8 cellular contexts compared by ENCODE assay signal in the genomic region with DNA sequence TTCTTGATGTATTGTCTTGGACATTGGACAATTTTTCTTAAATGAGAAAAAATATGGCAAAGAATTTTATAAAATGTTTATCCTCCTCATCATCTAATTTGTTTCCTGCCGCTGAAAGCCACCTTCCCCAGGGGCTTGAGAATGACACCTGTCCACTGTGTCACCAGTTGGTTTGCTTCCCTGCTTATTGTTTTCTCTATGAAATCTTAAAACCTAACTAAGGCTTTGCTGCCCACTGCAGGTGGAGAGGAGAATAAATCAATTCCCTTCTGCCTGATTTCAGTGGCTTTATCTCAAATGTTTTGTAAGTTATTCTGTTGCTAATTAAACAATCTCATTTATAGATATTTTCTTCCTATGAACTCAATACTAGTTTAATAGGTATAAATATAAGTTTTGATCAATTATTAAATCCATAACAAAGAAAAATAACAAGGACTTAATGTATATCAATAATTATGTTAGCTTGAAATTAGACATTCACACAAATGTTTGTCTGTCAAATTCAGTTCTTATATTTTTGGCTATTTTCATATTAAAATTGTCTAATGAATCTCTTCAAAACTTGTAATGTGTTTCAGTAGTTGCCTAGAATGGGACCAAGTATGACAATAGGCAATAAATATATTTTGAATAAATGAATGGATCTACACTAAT.
A peak's percentile ranks its signal among the peaks of the same experiment; 100 is the strongest.
DNase-seq lines count a peak whose midpoint lies in the region; ATAC-seq and TF ChIP-seq lines count a peak whose summit lies in the region.

No MANE protein-coding gene starts in this region.

- H3K23ac ChIP-seq in IMR-90 (ENCODE audit: low read depth, low read length) = no peak overlapping the region

- H4K20me1 ChIP-seq in IMR-90 (ENCODE audit: insufficient read depth, low read length) (no peaks in the 10 kb centered on the region), OCI-LY7 (ENCODE audit: insufficient read depth, low read length) (no peaks in the 10 kb centered on the region)

- H3K4me3 ChIP-seq in GM06990 (replicated peaks; ENCODE audit: low read depth, low read length) (no peak overlapping the region), IMR-90 (ENCODE audit: insufficient read depth, low read depth, low read length) (no peak overlapping the region), OCI-LY7 (ENCODE audit: low read depth, low read length, poor library complexity, severe bottlenecking) (no peak overlapping the region), fibroblast of mammary gland (ENCODE audit: control insufficient read depth, low read depth, low read length) (no peak overlapping the region)

- no peak overlapping the region for H2AK5ac ChIP-seq in IMR-90 (ENCODE audit: low read depth, low read length)

- H3K4me1 ChIP-seq in IMR-90 (ENCODE audit: control insufficient read depth, insufficient read depth, low read length) = no peaks in the 10 kb centered on the region
- H3K4me1 ChIP-seq in OCI-LY7 (ENCODE audit: insufficient read depth, low read length, poor library complexity, severe bottlenecking) = peaks cover 48% of the 10 kb centered on the region

- peak; percentile 54 for TF ChIP-seq RAD21 in IMR-90 (IDR thresholded peaks at IDR 0.05; ENCODE audit: low read length)

- in situ Hi-C loops in IMR-90 (cut with MboI; ENCODE audit: low sequenced_read_pairs) = no loop called here

- CTCF ChIA-PET in IMR-90 (lab: Yijun Ruan, JAX) = interaction anchor here (1.0 to 1.8 kb wide), 3 partner anchors 11 to 186 kb away, joined by 3 to 9 read pairs (median 3); no protein-coding TSS in a partner anchor
- CTCF ChIA-PET in OCI-LY7 (lab: Charles Lee; ENCODE audit: unreplicated experiment) = interaction anchor here (1.6 to 3.6 kb wide), 2 partner anchors 97 to 183 kb away, joined by 3 to 36 read pairs; no protein-coding TSS in a partner anchor

- peak; percentile 1 for DNase-seq in GM06990 (ENCODE audit: extremely low read depth, insufficient read length)
- no peak for DNase-seq in IMR-90
- peak; percentile 89 for DNase-seq in OCI-LY7 (ENCODE audit: low spot score)
- peak; percentile 24 for DNase-seq in fibroblast of mammary gland (ENCODE audit: low read depth)
- no peak for DNase-seq in progenitor cell of endocrine pancreas (ENCODE audit: low spot score, unreplicated experiment)
- no peak for DNase-seq in activated T-cell treated with anti-CD3 and anti-CD28 coated beads, Interleukin-2, amount 50 U/mL, for 1 hour

- no peaks in the 10 kb centered on the region for H3K27me3 Mint-ChIP-seq in progenitor cell of endocrine pancreas

- BruUV-seq in IMR-90 (replicated peaks; lab: Mats Ljungman, UMichigan) (no TSS peak), OCI-LY7 (replicated peaks; lab: Mats Ljungman, UMichigan) (no TSS peak)

- H3K9me3 Mint-ChIP-seq in progenitor cell of endocrine pancreas (ENCODE audit: low read depth) = no peaks in the 10 kb centered on the region

- no peaks in the 10 kb centered on the region for H3K36me3 Mint-ChIP-seq in progenitor cell of endocrine pancreas (ENCODE audit: insufficient read depth)

- ATAC-seq in GM21367 (IDR thresholded peaks at IDR 0.05; ENCODE audit: unreplicated experiment) (peak; percentile 55), IMR-90 (ENCODE audit: low read depth) (no peak), GM18505 (IDR thresholded peaks at IDR 0.05; ENCODE audit: unreplicated experiment) (no peak)

- no peak overlapping the region for H3K56ac ChIP-seq in IMR-90 (ENCODE audit: extremely low read depth, insufficient read depth, low read length)

- no peaks in the 10 kb centered on the region for H3K79me2 ChIP-seq in OCI-LY7 (ENCODE audit: insufficient read depth, low read depth, low read length)

- H2BK5ac ChIP-seq in IMR-90 (ENCODE audit: low read depth, low read length, poor library complexity, severe bottlenecking) = no peak overlapping the region

- H3K27ac ChIP-seq in IMR-90 (ENCODE audit: insufficient read depth, low read length) = no peak overlapping the region
- H3K27ac ChIP-seq in OCI-LY7 (ENCODE audit: low read depth, low read length, poor library complexity, severe bottlenecking) = peak overlapping the region; percentile 31

- H2BK20ac ChIP-seq in IMR-90 (ENCODE audit: low read depth, low read length) = no peak overlapping the region

- H3K9me3 ChIP-seq in IMR-90 (ENCODE audit: control insufficient read depth, insufficient read depth, low read length) (no peaks in the 10 kb centered on the region), OCI-LY7 (ENCODE audit: low read length) (no peaks in the 10 kb centered on the region)

- intact Hi-C loops in IMR-90 (cut with micrococcal nuclease) (loop anchor here (2.0 kb wide), 1 partner anchor 184 kb away; no protein-coding TSS in a partner anchor), OCI-LY7 (cut with micrococcal nuclease; ENCODE audit: unreplicated experiment) (loop anchor here (1.0 to 5.0 kb wide), 4 partner anchors 153 to 1813 kb away; no protein-coding TSS in a partner anchor)

- H3K27ac Mint-ChIP-seq in progenitor cell of endocrine pancreas = no peak overlapping the region

- H3K27me3 ChIP-seq in GM06990 (replicated peaks; ENCODE audit: control insufficient read depth, insufficient read depth, low read length) = no peaks in the 10 kb centered on the region
- no peaks in the 10 kb centered on the region for H3K27me3 ChIP-seq in IMR-90 (ENCODE audit: control insufficient read depth, insufficient read depth, low read length)

- no peak overlapping the region for H3K9ac ChIP-seq in IMR-90 (ENCODE audit: low read depth, low read length)

- H3K4me1 Mint-ChIP-seq in progenitor cell of endocrine pancreas (ENCODE audit: low read depth) = no peaks in the 10 kb centered on the region

- H2AFZ ChIP-seq in IMR-90 (replicated peaks; ENCODE audit: low read length, poor library complexity) = no peak overlapping the region
- H2AFZ ChIP-seq in OCI-LY7 (ENCODE audit: low read length) = peak overlapping the region; percentile 68; the same call in 1 of the 2 replicates

- no peak overlapping the region for H2BK15ac ChIP-seq in IMR-90 (ENCODE audit: low read depth, low read length)

- no peak overlapping the region for H2AK9ac ChIP-seq in IMR-90 (replicated peaks; ENCODE audit: low read depth, low read length, poor library complexity)

- no peak overlapping the region for H3K4me2 ChIP-seq in IMR-90 (ENCODE audit: low read depth, low read length)
- H3K4me2 ChIP-seq in OCI-LY7 (ENCODE audit: low read length) = peak overlapping the region; percentile 55

- no peak overlapping the region for H4K5ac ChIP-seq in IMR-90 (ENCODE audit: low read depth, low read length)

- no peak overlapping the region for H4K91ac ChIP-seq in IMR-90 (ENCODE audit: insufficient read depth, low read depth, low read length)

- no peak overlapping the region for H3K4me3 Mint-ChIP-seq in progenitor cell of endocrine pancreas (ENCODE audit: low read depth)

- no CpG with 5 or more reads among the region's 1 CpG for WGBS in IMR-90 (ENCODE audit: extremely low coverage in 2 of 2, insufficient read length in 1 of 2), 2 experiments

- dilution Hi-C loops in IMR-90 (cut with HindIII; ENCODE audit: low sequenced_read_pairs, unreplicated experiment) = no loop called here

- H3K79me1 ChIP-seq in IMR-90 (ENCODE audit: low read depth in 1 of 2, low read length in 2 of 2) = no peaks in the 10 kb centered on the region

- no peak overlapping the region for H2BK120ac ChIP-seq in IMR-90 (ENCODE audit: low read depth, low read length)

- no peak overlapping the region for H3K14ac ChIP-seq in IMR-90 (replicated peaks; ENCODE audit: low read depth, low read length)

- TF ChIP-seq POLR2A in IMR-90 (IDR thresholded peaks at IDR 0.05; ENCODE audit: low read depth, low read length) (no peak), GM18505 (IDR thresholded peaks at IDR 0.05; ENCODE audit: borderline replicate concordance, extremely low read depth, insufficient read depth, insufficient read length) (no peak)

- H3K36me3 ChIP-seq in GM06990 (ENCODE audit: control insufficient read depth, insufficient read depth, low read length) (no peaks in the 10 kb centered on the region), IMR-90 (ENCODE audit: control insufficient read depth, insufficient read depth, low read length) (no peaks in the 10 kb centered on the region), OCI-LY7 (ENCODE audit: insufficient read depth, low read length) (no peaks in the 10 kb centered on the region)

- no peak overlapping the region for H4K8ac ChIP-seq in IMR-90 (ENCODE audit: low read depth in 2 of 2, low read length in 2 of 2)

- POLR2A ChIA-PET in IMR-90 (lab: Charles Lee; ENCODE audit: unreplicated experiment) (no interaction called here), OCI-LY7 (lab: Charles Lee) (interaction anchor here (0.6 to 6.0 kb wide), 22 partner anchors 9 to 1327 kb away, joined by 3 to 135 read pairs (median 4); no protein-coding TSS in a partner anchor)

- no peaks in the 10 kb centered on the region for H3K9me1 ChIP-seq in IMR-90 (ENCODE audit: insufficient read depth, low read length)

- no peak overlapping the region for H3K18ac ChIP-seq in IMR-90 (ENCODE audit: low read depth, low read length)

- no peak overlapping the region for H3K4ac ChIP-seq in IMR-90 (ENCODE audit: low read depth, low read length)

- peak; percentile 74 for TF ChIP-seq CTCF in GM06990 (IDR thresholded peaks at IDR 0.05; ENCODE audit: insufficient read depth, low read length, poor library complexity, severe bottlenecking)
- TF ChIP-seq CTCF in IMR-90 (conservative IDR thresholded peaks at IDR 0.05; ENCODE audit: low read depth, low read length) = peak; percentile 49
- peak; percentile 98 for TF ChIP-seq CTCF in OCI-LY7 (conservative IDR thresholded peaks at IDR 0.05; ENCODE audit: low read length)
- peak; percentile 65 for TF ChIP-seq CTCF in fibroblast of mammary gland (conservative IDR thresholded peaks at IDR 0.05; ENCODE audit: control insufficient read depth, insufficient read depth, low read depth, low read length)
- TF ChIP-seq CTCF in progenitor cell of endocrine pancreas (IDR thresholded peaks at IDR 0.05; ENCODE audit: unreplicated experiment) = peak; percentile 76

- H3K9me2 ChIP-seq in OCI-LY7 (ENCODE audit: insufficient read depth, low read length) = no peaks in the 10 kb centered on the region; the same call in 1 of the 2 replicates

TF ChIP-seq in IMR-90, 13 proteins besides CTCF, POLR2A, EP300 and RAD21 (continues in another document):
- TF ChIP-seq RFX5 (IDR thresholded peaks at IDR 0.05; ENCODE audit: low read depth, low read length) = no peak
- TF ChIP-seq FOS (IDR thresholded peaks at IDR 0.05; ENCODE audit: low read depth, low read length) = no peak
- TF ChIP-seq MAZ (IDR thresholded peaks at IDR 0.05; ENCODE audit: borderline replicate concordance, low read depth, low read length) = no peak
- no peak for TF ChIP-seq RCOR1 (IDR thresholded peaks at IDR 0.05; ENCODE audit: insufficient replicate concordance, low read length)
- no peak for TF ChIP-seq NFE2L2 (IDR thresholded peaks at IDR 0.05; ENCODE audit: low read depth, low read length)
- TF ChIP-seq BHLHE40 (IDR thresholded peaks at IDR 0.05; ENCODE audit: low read depth, low read length) = no peak
- peak; percentile 19; the same call in 1 of the 2 replicates for TF ChIP-seq SMC3 (IDR thresholded peaks at IDR 0.05; ENCODE audit: low read depth, low read length)

Comparison
In these comparisons a context has a peak if more than half of its experiments do, and no peak if none do; other contexts are left out.
1. DNase-seq: peak in GM06990 (single experiment), OCI-LY7 (single experiment) and fibroblast of mammary gland (single experiment); none in IMR-90 (single experiment), progenitor cell of endocrine pancreas (single experiment) and activated T-cell treated with anti-CD3 and anti-CD28 coated beads, Interleukin-2, amount 50 U/mL, for 1 hour (single experiment).
2. Peak in every context shown above with its lines, with median percentiles within 50 percentile points of each other: CTCF ChIP-seq.